In the genomic region with DNA sequence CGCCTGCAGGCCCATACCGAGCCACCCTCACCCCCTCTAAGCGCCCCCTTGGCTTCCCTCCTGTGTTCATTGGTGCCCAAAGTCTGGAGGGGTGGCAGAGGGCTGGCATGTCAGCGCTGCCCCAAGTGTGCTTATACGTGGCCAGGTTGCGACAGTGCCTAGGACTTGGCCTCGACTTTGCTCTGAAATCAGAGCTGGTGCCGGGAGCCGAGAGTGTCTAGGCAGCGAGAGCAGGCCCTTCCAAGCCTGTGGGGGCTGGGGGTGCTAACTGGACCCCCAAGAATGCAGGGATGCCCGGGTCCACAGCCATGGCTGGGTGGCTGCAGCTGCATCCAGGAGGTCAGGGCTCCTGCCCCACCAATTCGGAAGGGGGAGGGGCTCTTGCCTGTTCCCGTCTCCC, we compare ENCODE assay signal across 30 cellular contexts.
"Had no signal": no experiment of that assay in that cellular context is flagged by ENCODE, and none has a peak within 500 bp of the region (broad histone marks: within the 10 kb centered on the region; RNA-seq: fewer than 3 reads in every experiment).

No MANE protein-coding gene starts in this region.

- H3K27me3 ChIP-seq: Peyer's patch had no signal

- H3K9me3 Mint-ChIP-seq: activated CD4-positive, alpha-beta T cell treated with anti-CD3 and anti-CD28 coated beads, Interleukin-2, amount 10 ng/mL, durations not matched to agents 24 days and 14 days; activated CD8-positive, alpha-beta T cell treated with anti-CD3 and anti-CD28 coated beads for 36 hours; activated naive CD4-positive, alpha-beta T cell treated with anti-CD3 and anti-CD28 coated beads, Interleukin-2, amount 10 ng/mL, durations not matched to agents 7 days and 5 days; activated naive CD8-positive, alpha-beta T cell treated with anti-CD3 and anti-CD28 coated beads, Interleukin-2, amount 50 U/mL, for 24 hours; activated T-cell treated with anti-CD3 and anti-CD28 coated beads, Interleukin-2, amount 50 U/mL, for 72 hours; brain had no signal

- H3K4me3 ChIP-seq: Peyer's patch had no signal

- H3K9me3 ChIP-seq: Peyer's patch had no signal

- H3K36me3 ChIP-seq: Peyer's patch had no signal

- DNase-seq: activated CD4-positive, alpha-beta T cell treated with anti-CD3 and anti-CD28 coated beads, Interleukin-2, amount 10 ng/mL, durations not matched to agents 24 days and 14 days; activated CD4-positive, alpha-beta T cell treated with anti-CD3 and anti-CD28 coated beads, Interleukin-2, amount 50 U/mL, for 4 hours; activated CD8-positive, alpha-beta T cell treated with anti-CD3 and anti-CD28 coated beads for 36 hours; activated gamma-delta T cell treated with Interleukin-2 at 50 U/mL for 16 hours; activated naive CD4-positive, alpha-beta T cell treated with anti-CD3 and anti-CD28 coated beads, Interleukin-2, amount 10 ng/mL, durations not matched to agents 7 days and 5 days; activated naive CD8-positive, alpha-beta T cell treated with anti-CD3 and anti-CD28 coated beads, Interleukin-2, amount 50 U/mL, for 24 hours; activated T-cell treated with anti-CD3 and anti-CD28 coated beads, Interleukin-2, amount 50 U/mL, for 1 hour; activated T-cell treated with anti-CD3 and anti-CD28 coated beads, Interleukin-2, amount 50 U/mL, for 72 hours; anterior cingulate cortex; caudate nucleus; NCI-H1092 treated with DMSO at 0.1 percent for 48 hours; NCI-H1417; NCI-H146; NCI-H187; NCI-H2029 treated with DMSO at 0.1 percent for 48 hours; NCI-H2107; NCI-H2171; NCI-H510A; NCI-H526; NCI-H748 treated with DMSO at 0.1 percent for 48 hours; NK-92 treated with Interleukin-12 subunit alpha and Interleukin-12 subunit beta, amount 100 ng/mL, for 24 hours; PC-3; Peyer's patch; RPMI8226; SIG-M5; SW 1271; T-helper 1 cell; T1000 had no signal

- H3K27me3 Mint-ChIP-seq: activated CD4-positive, alpha-beta T cell treated with anti-CD3 and anti-CD28 coated beads, Interleukin-2, amount 10 ng/mL, durations not matched to agents 24 days and 14 days; activated CD8-positive, alpha-beta T cell treated with anti-CD3 and anti-CD28 coated beads for 36 hours; activated naive CD4-positive, alpha-beta T cell treated with anti-CD3 and anti-CD28 coated beads, Interleukin-2, amount 10 ng/mL, durations not matched to agents 7 days and 5 days; activated naive CD8-positive, alpha-beta T cell; activated naive CD8-positive, alpha-beta T cell treated with anti-CD3 and anti-CD28 coated beads, Interleukin-2, amount 50 U/mL, for 24 hours; brain had no signal

- H3K4me3 Mint-ChIP-seq: activated CD4-positive, alpha-beta T cell treated with anti-CD3 and anti-CD28 coated beads, Interleukin-2, amount 10 ng/mL, durations not matched to agents 24 days and 14 days; activated CD8-positive, alpha-beta T cell treated with anti-CD3 and anti-CD28 coated beads for 36 hours; activated naive CD4-positive, alpha-beta T cell treated with anti-CD3 and anti-CD28 coated beads, Interleukin-2, amount 10 ng/mL, durations not matched to agents 7 days and 5 days; activated naive CD8-positive, alpha-beta T cell; activated naive CD8-positive, alpha-beta T cell treated with anti-CD3 and anti-CD28 coated beads, Interleukin-2, amount 50 U/mL, for 24 hours; activated T-cell treated with anti-CD3 and anti-CD28 coated beads, Interleukin-2, amount 50 U/mL, for 72 hours; brain had no signal

- ATAC-seq: activated CD8-positive, alpha-beta T cell treated with anti-CD3 and anti-CD28 coated beads for 36 hours; activated naive CD8-positive, alpha-beta T cell treated with anti-CD3 and anti-CD28 coated beads, Interleukin-2, amount 50 U/mL, for 24 hours; activated T-cell treated with anti-CD3 and anti-CD28 coated beads, Interleukin-2, amount 50 U/mL, for 72 hours; PC-3 had no signal

- H3K27ac ChIP-seq: Peyer's patch had no signal

- H3K27ac Mint-ChIP-seq: activated CD4-positive, alpha-beta T cell treated with anti-CD3 and anti-CD28 coated beads, Interleukin-2, amount 10 ng/mL, durations not matched to agents 24 days and 14 days; activated CD8-positive, alpha-beta T cell treated with anti-CD3 and anti-CD28 coated beads for 36 hours; activated naive CD4-positive, alpha-beta T cell treated with anti-CD3 and anti-CD28 coated beads, Interleukin-2, amount 10 ng/mL, durations not matched to agents 7 days and 5 days; activated naive CD8-positive, alpha-beta T cell; activated naive CD8-positive, alpha-beta T cell treated with anti-CD3 and anti-CD28 coated beads, Interleukin-2, amount 50 U/mL, for 24 hours; activated T-cell treated with anti-CD3 and anti-CD28 coated beads, Interleukin-2, amount 50 U/mL, for 72 hours had no signal
